ENCODE assay signal across 13 cellular contexts in genomic region chr18:8847900-8848299, GRCh38.
"Had no signal": no experiment of that assay in that cellular context is flagged by ENCODE, and none has a peak within 500 bp of the region (broad histone marks: within the 10 kb centered on the region; RNA-seq: fewer than 3 reads in every experiment).

No MANE protein-coding gene starts in this region.

- H3K27me3 ChIP-seq: cardiac muscle cell, colonic mucosa, ovary had no signal

- H3K36me3 Mint-ChIP-seq: activated CD4-positive, alpha-beta memory T cell treated with anti-CD3 and anti-CD28 coated beads for 36 hours had no signal

- H3K4me1 ChIP-seq: colonic mucosa, left lung had no signal

- H3K27ac Mint-ChIP-seq: activated CD4-positive, alpha-beta memory T cell treated with anti-CD3 and anti-CD28 coated beads for 36 hours; activated naive CD8-positive, alpha-beta T cell treated with anti-CD3 and anti-CD28 coated beads, Interleukin-2, amount 50 U/mL, for 24 hours; activated T-cell treated with anti-CD3 and anti-CD28 coated beads, Interleukin-2, amount 50 U/mL, for 72 hours had no signal

- H3K4me3 ChIP-seq: cardiac muscle cell, colonic mucosa, left lung, ovary, smooth muscle cell had no signal

- H3K9me3 Mint-ChIP-seq: activated T-cell treated with anti-CD3 and anti-CD28 coated beads, Interleukin-2, amount 50 U/mL, for 72 hours had no signal

- H3K27ac ChIP-seq: cardiac muscle cell, colonic mucosa, left lung, ovary had no signal

- H3K4me1 Mint-ChIP-seq: activated naive CD8-positive, alpha-beta T cell treated with anti-CD3 and anti-CD28 coated beads, Interleukin-2, amount 50 U/mL, for 24 hours had no signal

- ATAC-seq: activated naive CD8-positive, alpha-beta T cell treated with anti-CD3 and anti-CD28 coated beads, Interleukin-2, amount 50 U/mL, for 24 hours; activated T-cell treated with anti-CD3 and anti-CD28 coated beads, Interleukin-2, amount 50 U/mL, for 72 hours had no signal

- H3K9me3 ChIP-seq: colonic mucosa, left lung, ovary had no signal

- H3K4me3 Mint-ChIP-seq: activated CD4-positive, alpha-beta memory T cell treated with anti-CD3 and anti-CD28 coated beads for 36 hours; activated naive CD8-positive, alpha-beta T cell treated with anti-CD3 and anti-CD28 coated beads, Interleukin-2, amount 50 U/mL, for 24 hours; activated T-cell treated with anti-CD3 and anti-CD28 coated beads, Interleukin-2, amount 50 U/mL, for 72 hours had no signal

- DNase-seq: activated CD4-positive, alpha-beta memory T cell treated with anti-CD3 and anti-CD28 coated beads for 36 hours; activated CD4-positive, alpha-beta T cell treated with anti-CD3 and anti-CD28 coated beads for 1 hour; activated naive CD4-positive, alpha-beta T cell treated with Interleukin-2 at 50 U/mL for 16 hours; activated naive CD8-positive, alpha-beta T cell treated with anti-CD3 and anti-CD28 coated beads, Interleukin-2, amount 50 U/mL, for 24 hours; activated T-cell treated with anti-CD3 and anti-CD28 coated beads, Interleukin-2, amount 50 U/mL, for 72 hours; colonic mucosa; effector CD8-positive, alpha-beta T cell; glutamatergic neuron; left lung; mesenchymal stem cell; ovary had no signal

- H3K4me2 ChIP-seq: smooth muscle cell had no signal

- H3K36me3 ChIP-seq: cardiac muscle cell, colonic mucosa, left lung, ovary had no signal
